ENCODE assay signal across 18 cellular contexts in genomic region chr16:76913046-76913445, GRCh38.
"Had no signal": no experiment of that assay in that cellular context is flagged by ENCODE, and none has a peak within 500 bp of the region (broad histone marks: within the 10 kb centered on the region; RNA-seq: fewer than 3 reads in every experiment).

No MANE protein-coding gene starts in this region.

- ATAC-seq: activated CD8-positive, alpha-beta T cell treated with anti-CD3 and anti-CD28 coated beads, Interleukin-2, amount 10 ng/mL, durations not matched to agents 7 days and 5 days; activated T-cell treated with anti-CD3 and anti-CD28 coated beads, Interleukin-2, amount 50 U/mL, for 72 hours; natural killer cell; stimulated activated naive B cell treated with anti-CD40 and anti-IgM and Interleukin-4, amounts not matched to agents 10 μg/mL and 1 μg/mL and 100 μg/mL, for 72 hours had no signal

- H3K27ac ChIP-seq: left ventricle myocardium inferior, right atrium auricular region, skin epidermis, tibial artery, uterus had no signal

- H3K9me3 ChIP-seq: left ventricle myocardium inferior, right atrium auricular region, tibial artery, uterus had no signal

- H3K4me1 ChIP-seq: left ventricle myocardium inferior, right atrium auricular region, tibial artery, uterus had no signal

- DNase-seq: activated CD4-positive, alpha-beta T cell treated with anti-CD3 and anti-CD28 coated beads, Interleukin-2, amount 10 ng/mL, durations not matched to agents 24 days and 14 days; activated CD4-positive, CD25-positive, alpha-beta regulatory T cell; activated CD8-positive, alpha-beta memory T cell treated with anti-CD3 and anti-CD28 coated beads, Interleukin-2, amount 50 U/mL, for 48 hours; activated CD8-positive, alpha-beta T cell treated with anti-CD3 and anti-CD28 coated beads, Interleukin-2, amount 10 ng/mL, durations not matched to agents 7 days and 5 days; activated gamma-delta T cell; activated T-cell treated with anti-CD3 and anti-CD28 coated beads, Interleukin-2, amount 50 U/mL, for 72 hours; effector memory CD4-positive, alpha-beta T cell; foreskin fibroblast; hippocampal formation; left ventricle myocardium inferior; natural killer cell; stimulated activated CD4-positive, alpha-beta T cell treated with anti-CD3 and anti-CD28 coated beads, Interleukin-15, amount 100 ng/mL, for 24 hours; stimulated activated CD4-positive, alpha-beta T cell treated with anti-CD3 and anti-CD28 coated beads, Interleukin-4, amount 100 ng/mL, for 1 hour; stimulated activated naive B cell treated with anti-CD40 and anti-IgM and Interleukin-4, amounts not matched to agents 10 μg/mL and 1 μg/mL and 100 μg/mL, for 72 hours; tibial artery; uterus had no signal

- H3K27me3 ChIP-seq: right atrium auricular region, tibial artery, uterus had no signal

- H3K36me3 ChIP-seq: left ventricle myocardium inferior, right atrium auricular region, tibial artery, uterus had no signal

- H3K4me3 ChIP-seq: left ventricle myocardium inferior, right atrium auricular region, skin epidermis, tibial artery, uterus had no signal
